In genomic region chr17:5468075-5468473, GRCh38 we compare ENCODE assay signal across 1 cellular context.
TF ChIP-seq lines count a peak whose summit lies in the region.

No MANE protein-coding gene starts in this region.

TF ChIP-seq in GM12878, 131 proteins besides CTCF, POLR2A, EP300 and RAD21:
- no peak for TF ChIP-seq ETV6 (conservative IDR thresholded peaks at IDR 0.05 in 1 of 2, IDR thresholded peaks at IDR 0.05 in 1 of 2; ENCODE audit: borderline replicate concordance in 1 of 2, low read depth in 1 of 2)
- TF ChIP-seq MYC (IDR thresholded peaks at IDR 0.05; ENCODE audit: insufficient read depth, insufficient read length, insufficient replicate concordance, low read length, severe bottlenecking) = no peak
- TF ChIP-seq RFX5 (IDR thresholded peaks at IDR 0.05; ENCODE audit: low read depth, low read length) = no peak
- no peak for TF ChIP-seq USF2 (IDR thresholded peaks at IDR 0.05; ENCODE audit: borderline replicate concordance, low read depth, low read length)
- TF ChIP-seq RCOR1 (conservative IDR thresholded peaks at IDR 0.05; ENCODE audit: low read depth, low read length) = no peak
- TF ChIP-seq SKIL (IDR thresholded peaks at IDR 0.05; ENCODE audit: low read depth, poor library complexity, severe bottlenecking) = no peak
- no peak for TF ChIP-seq MAX (IDR thresholded peaks at IDR 0.05; ENCODE audit: low read depth, low read length)
- TF ChIP-seq EED (IDR thresholded peaks at IDR 0.05; ENCODE audit: low read depth) = no peak
- TF ChIP-seq ATF2 (IDR thresholded peaks at IDR 0.05; ENCODE audit: low read length) = no peak
- TF ChIP-seq HDAC6 (IDR thresholded peaks at IDR 0.05; ENCODE audit: unreplicated experiment) = no peak
- TF ChIP-seq KAT2A (conservative IDR thresholded peaks at IDR 0.05; ENCODE audit: control insufficient read depth, low read depth, low read length) = no peak
- TF ChIP-seq FOS (IDR thresholded peaks at IDR 0.05; ENCODE audit: borderline replicate concordance, extremely low read depth, insufficient read length) = no peak
- no peak for TF ChIP-seq CHD1 (IDR thresholded peaks at IDR 0.05; ENCODE audit: low read depth, low read length)
